ENCODE assay signal across 8 cellular contexts in the genomic region with DNA sequence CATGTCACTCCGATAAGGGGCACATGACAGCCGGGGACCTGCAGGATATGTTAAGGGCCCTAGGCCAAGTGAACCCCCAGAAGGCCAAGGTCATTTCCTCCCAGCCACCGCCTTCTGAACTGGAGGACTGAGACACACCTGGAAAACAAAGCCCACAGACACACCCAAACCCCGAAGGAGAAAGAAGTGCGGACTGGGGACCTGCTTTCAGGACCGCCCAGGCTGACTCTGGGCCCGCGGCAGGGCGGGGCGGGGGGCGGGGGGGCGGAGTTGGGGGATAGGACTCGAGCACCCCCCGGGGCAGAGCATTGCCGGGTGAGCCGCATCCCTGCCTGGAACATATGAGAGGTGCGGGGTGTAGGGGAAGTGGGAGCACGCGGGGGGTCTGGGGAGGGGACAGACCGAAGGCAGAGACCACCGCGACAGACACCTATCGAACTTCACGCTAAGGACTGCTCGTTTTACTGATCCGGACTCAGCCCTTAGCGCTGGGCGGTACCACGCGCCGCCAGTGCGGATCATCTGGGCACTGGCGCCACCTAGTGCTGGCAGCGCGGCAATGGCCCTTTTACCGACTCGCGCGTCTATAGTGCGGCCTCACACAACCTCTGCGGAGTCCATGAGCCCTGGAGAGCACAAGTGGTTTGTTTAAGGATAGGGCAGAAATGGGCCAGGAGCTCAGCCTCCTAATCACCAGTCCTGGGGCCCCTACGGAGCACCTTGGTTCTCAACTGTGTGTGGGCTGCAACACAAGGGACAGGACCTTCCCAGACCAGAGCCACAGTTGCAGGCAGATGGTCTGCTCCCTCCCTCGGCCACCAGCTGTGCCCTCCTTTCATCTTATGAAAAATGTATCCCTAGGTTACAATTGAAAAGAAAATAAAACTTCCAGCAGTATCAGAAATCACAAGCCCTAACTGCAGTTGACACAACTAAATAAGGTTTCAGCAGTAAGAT.
DNase-seq lines count a peak whose midpoint lies in the region; ATAC-seq and TF ChIP-seq lines count a peak whose summit lies in the region.

No MANE protein-coding gene starts in this region.

- no TSS peak for BruUV-seq in PC-3 (replicated peaks; lab: Mats Ljungman, UMichigan)

- H3K36me3 Mint-ChIP-seq in natural killer cell treated with Interleukin-12 subunit alpha and Interleukin-12 subunit beta and Interleukin-15 and Interleukin-18, amount 100 ng/mL, for 72 hours: no peaks in the 10 kb centered on the region
- no peaks in the 10 kb centered on the region for H3K36me3 Mint-ChIP-seq in stimulated activated naive B cell treated with anti-CD40 and anti-IgM and Interleukin-4, amounts not matched to agents 10 μg/mL and 1 μg/mL and 100 μg/mL, for 72 hours

- H3K36me3 ChIP-seq in PC-3 (ENCODE audit: low read depth, low read length): no peaks in the 10 kb centered on the region

- TF ChIP-seq CTCF in PC-3 (conservative IDR thresholded peaks at IDR 0.05; ENCODE audit: low read depth, low read length) (peak; percentile 85), fibroblast of mammary gland (conservative IDR thresholded peaks at IDR 0.05; ENCODE audit: control insufficient read depth, insufficient read depth, low read depth, low read length) (peak; percentile 81)

- ATAC-seq in GM21529 (IDR thresholded peaks at IDR 0.05; ENCODE audit: unreplicated experiment) (peak; percentile 98), PC-3 (peak; percentile 98)
- peak; percentile 93 to 96 for ATAC-seq in natural killer cell treated with Interleukin-12 subunit alpha and Interleukin-12 subunit beta and Interleukin-15 and Interleukin-18, amount 100 ng/mL, for 72 hours
- peak; percentile 97 to 99 for ATAC-seq in stimulated activated naive B cell treated with anti-CD40 and anti-IgM and Interleukin-4, amounts not matched to agents 10 μg/mL and 1 μg/mL and 100 μg/mL, for 72 hours (replicated peaks)

- H3K4me1 ChIP-seq in PC-3 (ENCODE audit: insufficient read depth, low read length): peaks cover 8% of the 10 kb centered on the region; the same call in 1 of the 2 replicates

- H3K9me3 ChIP-seq in PC-3 (ENCODE audit: low read length): no peaks in the 10 kb centered on the region

- no peak overlapping the region for H3K9ac ChIP-seq in PC-3 (ENCODE audit: low read length)

- H3K27me3 ChIP-seq in PC-3 (ENCODE audit: low read length): peaks cover 12% of the 10 kb centered on the region; the same call in 1 of the 2 replicates

- H3K4me3 ChIP-seq in PC-3 (ENCODE audit: low read length): peak overlapping the region; percentile 53; the same call in 1 of the 2 replicates
- H3K4me3 ChIP-seq in fibroblast of mammary gland (ENCODE audit: control insufficient read depth, low read depth, low read length): peak overlapping the region; percentile 25

- H3K27me3 Mint-ChIP-seq in natural killer cell treated with Interleukin-12 subunit alpha and Interleukin-12 subunit beta and Interleukin-15 and Interleukin-18, amount 100 ng/mL, for 72 hours: peaks cover 5 to 11% of the 10 kb centered on the region in 2 donors
- peaks cover 27 to 45% of the 10 kb centered on the region in 2 donors for H3K27me3 Mint-ChIP-seq in stimulated activated naive B cell treated with anti-CD40 and anti-IgM and Interleukin-4, amounts not matched to agents 10 μg/mL and 1 μg/mL and 100 μg/mL, for 72 hours

- POLR2A ChIA-PET in PC-3 (lab: Charles Lee; ENCODE audit: unreplicated experiment): no interaction called here

- H4K20me1 ChIP-seq in PC-3 (ENCODE audit: low read length): no peaks in the 10 kb centered on the region

- H3F3A ChIP-seq in PC-3 (ENCODE audit: low read length, unreplicated experiment): no peaks in the 10 kb centered on the region

- no peaks in the 10 kb centered on the region for H3K9me3 Mint-ChIP-seq in natural killer cell treated with Interleukin-12 subunit alpha and Interleukin-12 subunit beta and Interleukin-15 and Interleukin-18, amount 100 ng/mL, for 72 hours
- H3K9me3 Mint-ChIP-seq in stimulated activated naive B cell treated with anti-CD40 and anti-IgM and Interleukin-4, amounts not matched to agents 10 μg/mL and 1 μg/mL and 100 μg/mL, for 72 hours: no peaks in the 10 kb centered on the region

- no peak overlapping the region for H3K27ac Mint-ChIP-seq in natural killer cell treated with Interleukin-12 subunit alpha and Interleukin-12 subunit beta and Interleukin-15 and Interleukin-18, amount 100 ng/mL, for 72 hours
- H3K27ac Mint-ChIP-seq in stimulated activated naive B cell treated with anti-CD40 and anti-IgM and Interleukin-4, amounts not matched to agents 10 μg/mL and 1 μg/mL and 100 μg/mL, for 72 hours: no peak overlapping the region

- H3K4me1 Mint-ChIP-seq in natural killer cell treated with Interleukin-12 subunit alpha and Interleukin-12 subunit beta and Interleukin-15 and Interleukin-18, amount 100 ng/mL, for 72 hours (ENCODE audit: low read depth in 2 of 2): no peaks in the 10 kb centered on the region
- H3K4me1 Mint-ChIP-seq in stimulated activated naive B cell treated with anti-CD40 and anti-IgM and Interleukin-4, amounts not matched to agents 10 μg/mL and 1 μg/mL and 100 μg/mL, for 72 hours: peaks cover 6 to 14% of the 10 kb centered on the region in 2 donors

- no peaks in the 10 kb centered on the region for H3K79me2 ChIP-seq in PC-3 (ENCODE audit: low read length)

- H2AFZ ChIP-seq in PC-3 (ENCODE audit: low read length): peak overlapping the region; percentile 57; the same call in 1 of the 2 replicates

- CTCF ChIA-PET in PC-3 (lab: Charles Lee): no interaction called here

- no peak overlapping the region for H3K27ac ChIP-seq in PC-3 (ENCODE audit: low read length)

- peak overlapping the region; percentile 67 for H3K4me3 Mint-ChIP-seq in natural killer cell treated with Interleukin-12 subunit alpha and Interleukin-12 subunit beta and Interleukin-15 and Interleukin-18, amount 100 ng/mL, for 72 hours
- peak overlapping the region; percentile 67 to 78 for H3K4me3 Mint-ChIP-seq in stimulated activated naive B cell treated with anti-CD40 and anti-IgM and Interleukin-4, amounts not matched to agents 10 μg/mL and 1 μg/mL and 100 μg/mL, for 72 hours

- peak overlapping the region; percentile 74 for H3K4me2 ChIP-seq in PC-3 (ENCODE audit: low read length)

- peak; percentile 86 for DNase-seq in DMS53 (lab: John Stamatoyannopoulos, UW)
- DNase-seq in HuH-7 (ENCODE audit: low spot score): peak; percentile 84
- peak; percentile 80 for DNase-seq in PC-3
- DNase-seq in activated T-helper 1 cell treated with Interleukin-2 at 50 U/mL for 16 hours (ENCODE audit: low read depth): peak; percentile 63
- DNase-seq in fibroblast of mammary gland (ENCODE audit: low read depth): peak; percentile 58
- DNase-seq in natural killer cell treated with Interleukin-12 subunit alpha and Interleukin-12 subunit beta and Interleukin-15 and Interleukin-18, amount 100 ng/mL, for 72 hours (ENCODE audit: low spot score): peak; percentile 83
- DNase-seq in stimulated activated naive B cell treated with anti-CD40 and anti-IgM and Interleukin-4, amounts not matched to agents 10 μg/mL and 1 μg/mL and 100 μg/mL, for 72 hours: peak; percentile 67

- H3K9me2 ChIP-seq in PC-3 (replicated peaks; ENCODE audit: low read length): no peaks in the 10 kb centered on the region

- intact Hi-C loops in PC-3 (cut with micrococcal nuclease): loop anchor here (1.0 to 5.0 kb wide), 4 partner anchors 85 to 465 kb away; no protein-coding TSS in a partner anchor
